ENCODE assay signal across 15 cellular contexts in genomic region chr2:67451086-67451832, GRCh38. TPM values are rescaled to one million over a fixed set of nuclear protein-coding genes. Genes with fewer than 3 reads are reported as not detected.
DNase-seq lines count a peak whose midpoint lies in the region; ATAC-seq, FAIRE-seq and TF ChIP-seq lines count a peak whose summit lies in the region.
"Had no signal": no experiment of that assay in that cellular context is flagged by ENCODE, and none has a peak within 500 bp of the region (broad histone marks: within the 10 kb centered on the region; RNA-seq: fewer than 3 reads in every experiment).

No MANE protein-coding gene starts in this region.

- H2AFZ ChIP-seq in IMR-90 (replicated peaks; ENCODE audit: low read length, poor library complexity): no peak overlapping the region

- H3K4me1 ChIP-seq in IMR-90 (ENCODE audit: control insufficient read depth, insufficient read depth, low read length): peaks cover 3% of the 10 kb centered on the region; the same call in 1 of the 2 replicates

- no peaks in the 10 kb centered on the region for H3K27me3 ChIP-seq in IMR-90 (ENCODE audit: control insufficient read depth, insufficient read depth, low read length)

- no peak overlapping the region; the same call in 2 of the 3 replicates for H2BK15ac ChIP-seq in IMR-90 (ENCODE audit: low read depth, low read length)

- H3K36me3 ChIP-seq in IMR-90 (ENCODE audit: control insufficient read depth, insufficient read depth, low read length): no peaks in the 10 kb centered on the region

- no peak overlapping the region for H3K4ac ChIP-seq in IMR-90 (ENCODE audit: low read depth, low read length)

- H3K56ac ChIP-seq in IMR-90 (ENCODE audit: extremely low read depth, insufficient read depth, low read length): no peak overlapping the region

- FAIRE-seq in GM12892 (lab: Jason Lieb, UNC): no peak

- H3K27ac ChIP-seq in IMR-90 (ENCODE audit: insufficient read depth, low read length): no peak overlapping the region

- dilution Hi-C loops in IMR-90 (cut with HindIII; ENCODE audit: low sequenced_read_pairs, unreplicated experiment): no loop called here

- TF ChIP-seq RAD21 in IMR-90 (IDR thresholded peaks at IDR 0.05; ENCODE audit: low read length): no peak

- no peaks in the 10 kb centered on the region for H3K9me1 ChIP-seq in IMR-90 (ENCODE audit: insufficient read depth, low read length)

- H2BK5ac ChIP-seq in IMR-90 (ENCODE audit: low read depth, low read length, poor library complexity, severe bottlenecking): no peak overlapping the region

- no peak overlapping the region for H3K9ac ChIP-seq in IMR-90 (ENCODE audit: low read depth, low read length)

- H2BK20ac ChIP-seq in IMR-90 (ENCODE audit: low read depth, low read length): 0 out of 2 replicates have a peak overlapping the region, but pooled peaks have one; percentile 67

- intact Hi-C loops in IMR-90 (cut with micrococcal nuclease): no loop called here

- no CpG with 5 or more reads among the region's 7 CpGs for WGBS in IMR-90 (ENCODE audit: extremely low coverage in 2 of 2, insufficient read length in 1 of 2), 2 experiments

- H2AK5ac ChIP-seq in IMR-90 (ENCODE audit: low read depth, low read length): no peak overlapping the region

- no peak overlapping the region for H3K4me2 ChIP-seq in IMR-90 (ENCODE audit: low read depth, low read length)

- H3K79me1 ChIP-seq in IMR-90 (ENCODE audit: low read depth in 1 of 2, low read length in 2 of 2): no peaks in the 10 kb centered on the region

- H4K91ac ChIP-seq in IMR-90 (ENCODE audit: insufficient read depth, low read depth, low read length): no peak overlapping the region

- H4K5ac ChIP-seq in IMR-90 (ENCODE audit: low read depth, low read length): no peak overlapping the region

- H3K9me3 ChIP-seq in IMR-90 (ENCODE audit: control insufficient read depth, insufficient read depth, low read length): no peaks in the 10 kb centered on the region

- no peak overlapping the region for H2BK120ac ChIP-seq in IMR-90 (ENCODE audit: low read depth, low read length)

- in situ Hi-C loops in IMR-90 (cut with MboI; ENCODE audit: low sequenced_read_pairs) (loop anchor here (25.0 kb wide), 1 partner anchor 864 kb away; no protein-coding TSS in a partner anchor), astrocyte of the spinal cord (cut with HindIII; ENCODE audit: low sequenced_read_pairs) (no loop called here)

- H3K14ac ChIP-seq in IMR-90 (replicated peaks; ENCODE audit: low read depth, low read length): peak overlapping the region; percentile 5; the same call in 1 of the 2 replicates

- CTCF ChIA-PET in IMR-90 (lab: Yijun Ruan, JAX): interaction anchor here (0.6 kb wide), 1 partner anchor 138 kb away, joined by 4 read pairs; no protein-coding TSS in a partner anchor

- BruUV-seq in IMR-90 (replicated peaks; lab: Mats Ljungman, UMichigan): no TSS peak

- DNase-seq in AG20443 (ENCODE audit: low spot score) (peak; percentile 28), IMR-90 (peak; percentile 85), astrocyte of the spinal cord (ENCODE audit: low read depth, low spot score) (peak; percentile 53), kidney tubule cell (ENCODE audit: low spot score) (peak; percentile 95), HUDEP-2 (lab: John Stamatoyannopoulos, UW; ENCODE audit: unreplicated experiment in 76 of 76) (no peak), GM12892 (ENCODE audit: insufficient read length) (no peak), GDM1 (lab: John Stamatoyannopoulos, UW) (no peak)
- DNase-seq: CD8-positive, alpha-beta memory T cell; central memory CD4-positive, alpha-beta T cell; naive B cell; NCI-H187 treated with DMSO at 0.1 percent for 48 hours; stimulated activated CD4-positive, alpha-beta T cell treated with anti-CD3 and anti-CD28 coated beads, Interleukin-12 subunit alpha, Interleukin-12 subunit beta, amount 100 ng/mL, for 4 hours; stimulated activated naive CD4-positive, alpha-beta T cell treated with Interleukin-2 at 50 U/mL for 16 hours; T-helper 1 cell had no signal

- TF ChIP-seq CTCF in IMR-90 (conservative IDR thresholded peaks at IDR 0.05; ENCODE audit: low read depth, low read length) (no peak), astrocyte of the spinal cord (IDR thresholded peaks at IDR 0.05; ENCODE audit: low read depth, low read length) (no peak)

- no peak overlapping the region for H2AK9ac ChIP-seq in IMR-90 (replicated peaks; ENCODE audit: low read depth, low read length, poor library complexity)

- no peak overlapping the region for H4K8ac ChIP-seq in IMR-90 (ENCODE audit: low read depth in 2 of 2, low read length in 2 of 2)

- H3K18ac ChIP-seq in IMR-90 (ENCODE audit: low read depth, low read length): peak overlapping the region; percentile 10; the same call in 1 of the 2 replicates

- no peaks in the 10 kb centered on the region for H4K20me1 ChIP-seq in IMR-90 (ENCODE audit: insufficient read depth, low read length)

- H3K4me3 ChIP-seq in IMR-90 (ENCODE audit: insufficient read depth, low read depth, low read length) (no peak overlapping the region), astrocyte of the spinal cord (ENCODE audit: low read depth, low read length) (no peak overlapping the region)

- TF ChIP-seq POLR2A in IMR-90 (IDR thresholded peaks at IDR 0.05; ENCODE audit: low read depth, low read length) (no peak), GM12892 (IDR thresholded peaks at IDR 0.05; ENCODE audit: low read depth, low read length) (no peak)

- no peak for ATAC-seq in IMR-90 (ENCODE audit: low read depth)
- no peak for ATAC-seq in HG03108 (IDR thresholded peaks at IDR 0.05; ENCODE audit: unreplicated experiment)

- POLR2A ChIA-PET in IMR-90 (lab: Charles Lee; ENCODE audit: unreplicated experiment): no interaction called here

- no peak overlapping the region for H3K23ac ChIP-seq in IMR-90 (ENCODE audit: low read depth, low read length)

TF ChIP-seq in IMR-90, 13 proteins besides CTCF, POLR2A, EP300 and RAD21:
- TF ChIP-seq CEBPB (IDR thresholded peaks at IDR 0.05; ENCODE audit: low read depth, low read length): peak; percentile 69
- TF ChIP-seq RFX5 (IDR thresholded peaks at IDR 0.05; ENCODE audit: low read depth, low read length): no peak
- TF ChIP-seq MAZ (IDR thresholded peaks at IDR 0.05; ENCODE audit: borderline replicate concordance, low read depth, low read length): no peak
TF ChIP-seq in IMR-90: peak in this region for 1.

RNA-seq across cellular contexts. Expression of gene ETAA1, which starts 54.1 kb away (rescaled TPM):
- 8.1 and 19.2 TPM in 2 replicates for total RNA-seq in IMR-90 (2012; rRNA removed)
- polyA plus RNA-seq in IMR-90 (2012; rRNA removed): 5.2 and 6.9 TPM in 2 replicates
- 2.3 and 2.4 TPM in 2 replicates for polyA plus RNA-seq in IMR-90 (2012; cell fraction: cytosol; rRNA removed)
- polyA plus RNA-seq in IMR-90 (2012; cell fraction: nucleus; rRNA removed; ENCODE audit: low replicate concordance): 3.4 and 12.7 TPM in 2 replicates
- 14.1 TPM for polyA plus RNA-seq in GM12892 (2012; ENCODE audit: missing spikeins)

Comparison
In these comparisons a context has a peak if more than half of its experiments do, and no peak if none do; other contexts are left out.
1. DNase-seq: peak in AG20443 (single experiment), IMR-90 (single experiment), astrocyte of the spinal cord (single experiment) and kidney tubule cell (single experiment); none in HUDEP-2 (0 of 76), GM12892 (single experiment) and GDM1 (single experiment).